25 cellular contexts compared by ENCODE assay signal in the genomic region with DNA sequence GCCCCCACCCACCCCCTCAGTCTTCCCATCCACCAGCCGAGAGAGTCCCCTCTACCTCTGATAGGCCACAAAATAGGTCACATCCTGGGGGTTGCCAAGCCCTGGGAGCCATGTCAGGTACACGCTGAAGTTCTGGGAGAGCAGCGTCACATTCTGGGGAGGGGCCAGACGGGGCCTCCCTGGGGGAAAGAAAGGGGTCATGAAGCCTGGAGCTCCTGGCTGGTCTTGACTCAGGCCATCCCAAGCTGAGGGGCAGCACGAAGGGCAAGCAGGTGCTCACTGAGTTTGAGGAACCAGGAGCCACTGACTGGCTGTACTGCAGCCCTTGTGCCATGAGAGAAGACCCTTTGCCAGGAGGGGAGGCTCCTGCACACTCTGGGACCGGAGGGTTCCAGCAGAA. TPM values are rescaled to one million over a fixed set of nuclear protein-coding genes. Genes with fewer than 3 reads are reported as not detected.
A peak's percentile ranks its signal among the peaks of the same experiment; 100 is the strongest.
DNase-seq lines count a peak whose midpoint lies in the region; ATAC-seq, FAIRE-seq and TF ChIP-seq lines count a peak whose summit lies in the region.
"Had no signal": no experiment of that assay in that cellular context is flagged by ENCODE, and none has a peak within 500 bp of the region (broad histone marks: within the 10 kb centered on the region; RNA-seq: fewer than 3 reads in every experiment).

No MANE protein-coding gene starts in this region.

- TF ChIP-seq CTCF in natural killer cell (IDR thresholded peaks at IDR 0.05) (no peak), SU-DHL-6 (IDR thresholded peaks at IDR 0.05; ENCODE audit: insufficient read depth, low read length, poor library complexity, severe bottlenecking) (no peak)

- peak overlapping the region; percentile 13; the same call in 1 of the 2 replicates for H3K9ac ChIP-seq in SU-DHL-6 (ENCODE audit: low read length)
- H3K9ac ChIP-seq: BLaER1 treated with 17β-estradiol and CSF1 and Interleukin-3, amounts not matched to agents 10 nM and 100 nM; GM23248 had no signal

- H3K27me3 ChIP-seq in SU-DHL-6 (ENCODE audit: low read length), result no peaks in the 10 kb centered on the region
- H3K27me3 ChIP-seq: BE2C had no signal

- H4K20me1 ChIP-seq in SU-DHL-6 (ENCODE audit: low read depth, low read length), result peaks cover 11% of the 10 kb centered on the region; the same call in 1 of the 2 replicates

- intact Hi-C loops in natural killer cell (cut with micrococcal nuclease), result no loop called here

- H3K4me3 Mint-ChIP-seq in natural killer cell treated with Interleukin-12 subunit alpha and Interleukin-12 subunit beta and Interleukin-15 and Interleukin-18, amount 100 ng/mL, for 72 hours, result no peak overlapping the region
- no peak overlapping the region for H3K4me3 Mint-ChIP-seq in natural killer cell
- H3K4me3 Mint-ChIP-seq in stimulated activated memory B cell treated with anti-CD40 and anti-IgM and Interleukin-4, amounts not matched to agents 10 μg/mL and 1 μg/mL and 100 μg/mL, for 72 hours, result no peak overlapping the region
- H3K4me3 Mint-ChIP-seq: CD14-positive monocyte; CD4-positive, alpha-beta T cell; CD8-positive, alpha-beta memory T cell had no signal

- H3F3A ChIP-seq in SU-DHL-6 (ENCODE audit: insufficient read depth), result peaks cover 23% of the 10 kb centered on the region

- peak overlapping the region; percentile 21 for H3K4me2 ChIP-seq in SU-DHL-6 (ENCODE audit: low read depth, low read length, poor library complexity, severe bottlenecking)

- no peaks in the 10 kb centered on the region for H3K9me3 ChIP-seq in SU-DHL-6 (ENCODE audit: insufficient read depth, low read length)
- H3K9me3 ChIP-seq: BE2C had no signal

- no peaks in the 10 kb centered on the region for H3K9me2 ChIP-seq in SU-DHL-6 (replicated peaks; ENCODE audit: insufficient read depth, low read length)

- no peak overlapping the region for H2AFZ ChIP-seq in SU-DHL-6 (ENCODE audit: low read depth, low read length, severe bottlenecking)
- H2AFZ ChIP-seq: GM23248 had no signal

- H3K9me3 Mint-ChIP-seq in natural killer cell treated with Interleukin-12 subunit alpha and Interleukin-12 subunit beta and Interleukin-15 and Interleukin-18, amount 100 ng/mL, for 72 hours, result no peaks in the 10 kb centered on the region
- no peaks in the 10 kb centered on the region for H3K9me3 Mint-ChIP-seq in natural killer cell
- H3K9me3 Mint-ChIP-seq in stimulated activated memory B cell treated with anti-CD40 and anti-IgM and Interleukin-4, amounts not matched to agents 10 μg/mL and 1 μg/mL and 100 μg/mL, for 72 hours, result no peaks in the 10 kb centered on the region
- H3K9me3 Mint-ChIP-seq: CD4-positive, alpha-beta T cell; CD8-positive, alpha-beta memory T cell had no signal

- H3K36me3 Mint-ChIP-seq in natural killer cell treated with Interleukin-12 subunit alpha and Interleukin-12 subunit beta and Interleukin-15 and Interleukin-18, amount 100 ng/mL, for 72 hours, result no peaks in the 10 kb centered on the region
- H3K36me3 Mint-ChIP-seq in natural killer cell, result no peaks in the 10 kb centered on the region
- H3K36me3 Mint-ChIP-seq in stimulated activated memory B cell treated with anti-CD40 and anti-IgM and Interleukin-4, amounts not matched to agents 10 μg/mL and 1 μg/mL and 100 μg/mL, for 72 hours, result peaks cover 55% of the 10 kb centered on the region
- H3K36me3 Mint-ChIP-seq: CD14-positive monocyte had no signal

- peaks cover 34% of the 10 kb centered on the region for H3K36me3 ChIP-seq in SU-DHL-6 (ENCODE audit: low read length)
- H3K36me3 ChIP-seq: BE2C had no signal

- H3K4me1 Mint-ChIP-seq in natural killer cell treated with Interleukin-12 subunit alpha and Interleukin-12 subunit beta and Interleukin-15 and Interleukin-18, amount 100 ng/mL, for 72 hours (ENCODE audit: low read depth in 2 of 2), result peaks cover 0 to 6% of the 10 kb centered on the region in 2 donors
- no peaks in the 10 kb centered on the region for H3K4me1 Mint-ChIP-seq in natural killer cell
- peaks cover 66% of the 10 kb centered on the region for H3K4me1 Mint-ChIP-seq in stimulated activated memory B cell treated with anti-CD40 and anti-IgM and Interleukin-4, amounts not matched to agents 10 μg/mL and 1 μg/mL and 100 μg/mL, for 72 hours

- H3K27ac ChIP-seq in SU-DHL-6 (ENCODE audit: low read depth, low read length), result peak overlapping the region; percentile 8; the same call in 1 of the 2 replicates
- H3K27ac ChIP-seq: BLaER1 treated with 17β-estradiol and CSF1 and Interleukin-3, amounts not matched to agents 10 nM and 100 nM; GM23248 had no signal

- H3K27ac Mint-ChIP-seq in natural killer cell treated with Interleukin-12 subunit alpha and Interleukin-12 subunit beta and Interleukin-15 and Interleukin-18, amount 100 ng/mL, for 72 hours, result no peak overlapping the region
- no peak overlapping the region for H3K27ac Mint-ChIP-seq in natural killer cell
- peak overlapping the region; percentile 24 for H3K27ac Mint-ChIP-seq in stimulated activated memory B cell treated with anti-CD40 and anti-IgM and Interleukin-4, amounts not matched to agents 10 μg/mL and 1 μg/mL and 100 μg/mL, for 72 hours
- H3K27ac Mint-ChIP-seq: CD4-positive, alpha-beta T cell had no signal

- H3K79me2 ChIP-seq in SU-DHL-6 (ENCODE audit: insufficient read depth, low read length), result peaks cover 100% of the 10 kb centered on the region

- H3K27me3 Mint-ChIP-seq in natural killer cell treated with Interleukin-12 subunit alpha and Interleukin-12 subunit beta and Interleukin-15 and Interleukin-18, amount 100 ng/mL, for 72 hours, result peaks cover 0 to 13% of the 10 kb centered on the region in 2 donors
- peaks cover 9 to 15% of the 10 kb centered on the region in 2 donors for H3K27me3 Mint-ChIP-seq in natural killer cell (ENCODE audit: low read depth in 2 of 2)
- no peaks in the 10 kb centered on the region for H3K27me3 Mint-ChIP-seq in stimulated activated memory B cell treated with anti-CD40 and anti-IgM and Interleukin-4, amounts not matched to agents 10 μg/mL and 1 μg/mL and 100 μg/mL, for 72 hours
- H3K27me3 Mint-ChIP-seq: CD4-positive, alpha-beta T cell; CD8-positive, alpha-beta memory T cell had no signal

- H3K4me3 ChIP-seq in SU-DHL-6 (ENCODE audit: insufficient read depth, low read length, poor library complexity, severe bottlenecking), result no peak overlapping the region
- H3K4me3 ChIP-seq: BLaER1 treated with 17β-estradiol and CSF1 and Interleukin-3, amounts not matched to agents 10 nM and 100 nM; GM12878; GM23248 had no signal

- ATAC-seq in natural killer cell treated with Interleukin-12 subunit alpha and Interleukin-12 subunit beta and Interleukin-15 and Interleukin-18, amount 100 ng/mL, for 72 hours, result peak; percentile 9 to 17
- no peak for ATAC-seq in natural killer cell
- ATAC-seq in stimulated activated memory B cell treated with anti-CD40 and anti-IgM and Interleukin-4, amounts not matched to agents 10 μg/mL and 1 μg/mL and 100 μg/mL, for 72 hours, result no peak
- no peak for ATAC-seq in HG02763 (IDR thresholded peaks at IDR 0.05; ENCODE audit: unreplicated experiment)
- ATAC-seq: GM12878 had no signal

- no peak for FAIRE-seq in RCC 7860 (lab: Jason Lieb, UNC)
- FAIRE-seq: D721Med, GM12878, GM19239, H1 had no signal

- DNase-seq in natural killer cell treated with Interleukin-12 subunit alpha and Interleukin-12 subunit beta and Interleukin-15 and Interleukin-18, amount 100 ng/mL, for 72 hours (ENCODE audit: low spot score), result no peak
- DNase-seq in natural killer cell (no peak), mesenteric fat pad (ENCODE audit: low spot score) (peak; percentile 64), ureter (ENCODE audit: low spot score) (no peak), RCC 7860 (ENCODE audit: low spot score) (no peak)
- DNase-seq: BE2C; CD4-positive, alpha-beta T cell; CD8-positive, alpha-beta memory T cell; DMS 273 treated with DMSO at 0.1 percent for 48 hours; DMS79; EL; GDM1; GM23248; H7; HCEC 1CT had no signal

RNA-seq across cellular contexts. Expression of gene IFNLR1, which starts 6.4 kb away (rescaled TPM):
- total RNA-seq in natural killer cell treated with Interleukin-12 subunit alpha and Interleukin-12 subunit beta and Interleukin-15 and Interleukin-18, amount 100 ng/mL, for 72 hours, result 1 to 10 TPM in 1 of 2 donors, under 1 TPM in 1; 0.36 to 2.0 TPM
- total RNA-seq in natural killer cell, result 1 to 10 TPM in 1 of 3 donors, under 1 TPM in 2; 0.07 to 2.5 (median 0.19) TPM
- 0.22 TPM for total RNA-seq in mesenteric fat pad
- 4.6 TPM for total RNA-seq in ureter
- total RNA-seq: A172, GM23248 had no signal

RNA-seq across cellular contexts. Expression of gene IL22RA1, which starts 37.7 kb away (rescaled TPM):
- not detected for total RNA-seq in natural killer cell treated with Interleukin-12 subunit alpha and Interleukin-12 subunit beta and Interleukin-15 and Interleukin-18, amount 100 ng/mL, for 72 hours
- total RNA-seq in natural killer cell, result not detected
- total RNA-seq in mesenteric fat pad, result not detected
- 0.21 TPM for total RNA-seq in ureter
- total RNA-seq: CD4-positive, alpha-beta T cell; CD8-positive, alpha-beta memory T cell; GM12878; GM23248 had no signal

Comparison
In these comparisons a context has a peak if more than half of its experiments do, and no peak if none do; other contexts are left out.
1. ATAC-seq: peak in natural killer cell treated with Interleukin-12 subunit alpha and Interleukin-12 subunit beta and Interleukin-15 and Interleukin-18, amount 100 ng/mL, for 72 hours (2 of 2); none in natural killer cell (0 of 3), stimulated activated memory B cell treated with anti-CD40 and anti-IgM and Interleukin-4, amounts not matched to agents 10 μg/mL and 1 μg/mL and 100 μg/mL, for 72 hours (single experiment) and HG02763 (single experiment).